Comparison of ENCODE assay signal across 28 cellular contexts in genomic region chr4:159199827-159200226, GRCh38.
"Had no signal": no experiment of that assay in that cellular context is flagged by ENCODE, and none has a peak within 500 bp of the region (broad histone marks: within the 10 kb centered on the region; RNA-seq: fewer than 3 reads in every experiment).

No MANE protein-coding gene starts in this region.

- H3K9ac ChIP-seq: neural progenitor cell, parathyroid adenoma had no signal

- H3K27me3 ChIP-seq: esophagus muscularis mucosa, foreskin keratinocyte, neural progenitor cell, suprapubic skin, transverse colon, vagina had no signal

- H3K4me3 ChIP-seq: esophagus muscularis mucosa, lung, neural progenitor cell, smooth muscle cell, suprapubic skin, transverse colon, vagina had no signal

- H3K27ac Mint-ChIP-seq: effector memory CD8-positive, alpha-beta T cell; immature natural killer cell; memory B cell; natural killer cell; neural progenitor cell; progenitor cell of endocrine pancreas; stimulated activated naive CD8-positive, alpha-beta T cell treated with anti-CD3 and anti-CD28 coated beads, Interleukin-15, amount 100 ng/mL, for 72 hours had no signal

- H3K4me2 ChIP-seq: neural progenitor cell, smooth muscle cell had no signal

- H3K4me1 ChIP-seq: parathyroid adenoma had no signal

- ATAC-seq: effector memory CD8-positive, alpha-beta T cell; foreskin keratinocyte; left colon; natural killer cell; sciatic nerve; stimulated activated naive CD8-positive, alpha-beta T cell treated with anti-CD3 and anti-CD28 coated beads, Interleukin-15, amount 100 ng/mL, for 72 hours had no signal

- H3K27ac ChIP-seq: epithelial cell of prostate, esophagus muscularis mucosa, foreskin keratinocyte, neural progenitor cell, parathyroid adenoma, suprapubic skin, transverse colon, vagina had no signal

- H3K36me3 ChIP-seq: esophagus muscularis mucosa, neural progenitor cell, suprapubic skin, transverse colon, vagina had no signal

- H3K9me3 ChIP-seq: esophagus muscularis mucosa, suprapubic skin, transverse colon, vagina had no signal

- H3K9me3 Mint-ChIP-seq: effector memory CD8-positive, alpha-beta T cell; immature natural killer cell; memory B cell; natural killer cell; neural progenitor cell; stimulated activated naive CD8-positive, alpha-beta T cell treated with anti-CD3 and anti-CD28 coated beads, Interleukin-15, amount 100 ng/mL, for 72 hours had no signal

- H3K4me3 Mint-ChIP-seq: effector memory CD8-positive, alpha-beta T cell; immature natural killer cell; memory B cell; natural killer cell; neural progenitor cell; stimulated activated naive CD8-positive, alpha-beta T cell treated with anti-CD3 and anti-CD28 coated beads, Interleukin-15, amount 100 ng/mL, for 72 hours had no signal

- DNase-seq: cortex of kidney; effector memory CD8-positive, alpha-beta T cell; foreskin keratinocyte; glutamatergic neuron; hypothalamus; immature natural killer cell; islet precursor cell; kidney glomerular epithelial cell; left colon; natural killer cell; stimulated activated CD4-positive, alpha-beta T cell treated with anti-CD3 and anti-CD28 coated beads, Interleukin-12 subunit alpha, Interleukin-12 subunit beta, amount 100 ng/mL, for 4 hours; stimulated activated CD4-positive, alpha-beta T cell treated with anti-CD3 and anti-CD28 coated beads, Interleukin-1b, Interleukin-23, amount 100 ng/mL, for 48 hours; stimulated activated CD4-positive, alpha-beta T cell treated with anti-CD3 and anti-CD28 coated beads, Interleukin-4, amount 100 ng/mL, for 1 hour; stimulated activated CD8-positive, alpha-beta memory T cell treated with anti-CD3 and anti-CD28 coated beads, Interleukin-4, amount 100 ng/mL, for 48 hours; stimulated activated naive CD4-positive, alpha-beta T cell; stimulated activated naive CD8-positive, alpha-beta T cell treated with anti-CD3 and anti-CD28 coated beads, Interleukin-15, amount 100 ng/mL, for 72 hours; transverse colon had no signal

- H3K27me3 Mint-ChIP-seq: effector memory CD8-positive, alpha-beta T cell; progenitor cell of endocrine pancreas; stimulated activated naive CD8-positive, alpha-beta T cell treated with anti-CD3 and anti-CD28 coated beads, Interleukin-15, amount 100 ng/mL, for 72 hours had no signal

- H3K36me3 Mint-ChIP-seq: immature natural killer cell, natural killer cell had no signal

- H2AFZ ChIP-seq: neural progenitor cell, parathyroid adenoma had no signal
